11 cellular contexts compared by ENCODE assay signal in the genomic region with DNA sequence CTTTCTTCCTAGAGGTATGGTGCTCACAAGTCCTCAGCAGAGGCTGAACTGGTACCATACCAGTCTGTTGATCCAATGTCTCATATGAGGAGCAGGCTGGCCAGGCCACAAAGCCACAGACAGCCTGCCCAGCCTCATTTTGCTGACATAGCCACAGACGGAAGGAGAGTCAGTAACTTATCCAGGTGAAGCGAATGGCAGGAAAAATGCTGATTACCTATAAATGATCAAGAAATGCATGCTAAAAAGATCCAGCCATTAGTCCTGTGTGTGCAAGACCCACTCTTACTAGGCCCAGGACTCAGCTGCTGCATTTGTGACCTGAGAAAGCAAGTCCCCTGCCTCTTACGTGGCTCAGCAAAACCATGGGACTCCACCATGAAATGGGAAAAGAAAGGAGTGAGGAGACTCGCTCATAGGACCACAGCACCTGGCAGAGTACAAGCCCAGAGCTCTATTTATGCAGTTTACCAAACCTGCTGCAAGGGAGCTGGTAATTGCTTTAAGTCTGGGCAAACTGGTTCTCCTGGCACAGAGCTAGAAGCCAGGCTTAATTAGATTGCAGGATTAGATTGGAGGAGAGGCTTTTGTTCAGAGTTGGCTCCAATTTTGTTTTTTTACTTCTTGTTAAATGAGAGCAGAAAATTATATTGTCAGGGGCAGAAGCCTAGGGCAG. TPM values are rescaled to one million over a fixed set of nuclear protein-coding genes. Genes with fewer than 3 reads are reported as not detected.
A peak's percentile ranks its signal among the peaks of the same experiment; 100 is the strongest.
DNase-seq lines count a peak whose midpoint lies in the region; ATAC-seq and TF ChIP-seq lines count a peak whose summit lies in the region.
"Had no signal": no experiment of that assay in that cellular context is flagged by ENCODE, and none has a peak within 500 bp of the region (broad histone marks: within the 10 kb centered on the region; RNA-seq: fewer than 3 reads in every experiment).

No MANE protein-coding gene starts in this region.

- H3K4me1 ChIP-seq in gastroesophageal sphincter: peaks cover 0 to 7% (median 4%) of the 10 kb centered on the region in 3 donors

- H3K27ac ChIP-seq in gastroesophageal sphincter (peak overlapping the region in 2 of 4 donors; percentile 52 to 54), substantia nigra (ENCODE audit: low read depth, low read length, poor library complexity, severe bottlenecking) (peak overlapping the region; percentile 39)
- H3K27ac ChIP-seq: heart right ventricle had no signal

- peak in 2 of 3 experiments; percentile 43 to 85 for DNase-seq in NCI-H1417 (lab: John Stamatoyannopoulos, UW)
- peak; percentile 77 for DNase-seq in NCI-H82 treated with DMSO at 0.1 percent for 48 hours (lab: John Stamatoyannopoulos, UW; ENCODE audit: unreplicated experiment)
- no peak for DNase-seq in substantia nigra (lab: John Stamatoyannopoulos, UW)
- no peak for DNase-seq in C1 segment of cervical spinal cord (lab: John Stamatoyannopoulos, UW)
- DNase-seq in SHP77 treated with DMSO at 0.1 percent for 48 hours (lab: John Stamatoyannopoulos, UW): no peak
- DNase-seq in MV-4-11 (lab: John Stamatoyannopoulos, UW): no peak
- DNase-seq: activated CD4-positive, alpha-beta T cell treated with anti-CD3 and anti-CD28 coated beads, Interleukin-2, amount 50 U/mL, for 1 hour; activated naive CD4-positive, alpha-beta T cell treated with anti-CD3 and anti-CD28 coated beads for 36 hours; heart right ventricle; NCI-H2171 had no signal

- peak; percentile 22 for ATAC-seq in gastroesophageal sphincter

- no peaks in the 10 kb centered on the region for H3K36me3 ChIP-seq in gastroesophageal sphincter
- H3K36me3 ChIP-seq: heart right ventricle had no signal

- TF ChIP-seq POLR2A in gastroesophageal sphincter (IDR thresholded peaks at IDR 0.05): no peak

- WGBS in gastroesophageal sphincter (ENCODE audit: low coverage in 1 of 2), 2 donors: 82% methylated on average over 4 of the region's 4 CpGs; no CpG with 5 or more reads in 1 of the 2 donors

- H3K4me3 ChIP-seq in gastroesophageal sphincter: no peak overlapping the region
- H3K4me3 ChIP-seq: heart right ventricle had no signal

- no peaks in the 10 kb centered on the region for H3K27me3 ChIP-seq in gastroesophageal sphincter
- H3K27me3 ChIP-seq: heart right ventricle had no signal

- no peak for TF ChIP-seq EP300 in gastroesophageal sphincter (IDR thresholded peaks at IDR 0.05)

- no peak for TF ChIP-seq CTCF in gastroesophageal sphincter (IDR thresholded peaks at IDR 0.05)

- no peaks in the 10 kb centered on the region for H3K9me3 ChIP-seq in gastroesophageal sphincter

RNA-seq across cellular contexts. Expression of gene RHOB, which starts 19.0 kb away (rescaled TPM):
- 1,000 to 10,000 TPM; 1,174 to 1,482 (median 1,322) TPM for total RNA-seq in gastroesophageal sphincter

Comparison
In these comparisons a context has a peak if more than half of its experiments do, and no peak if none do; other contexts are left out.
1. DNase-seq: peak in NCI-H1417 (2 of 3) and NCI-H82 treated with DMSO at 0.1 percent for 48 hours (single experiment); none in substantia nigra (0 of 49), C1 segment of cervical spinal cord (0 of 14), SHP77 treated with DMSO at 0.1 percent for 48 hours (single experiment) and MV-4-11 (single experiment).